Comparison of ENCODE assay signal across 14 cellular contexts in the genomic region with DNA sequence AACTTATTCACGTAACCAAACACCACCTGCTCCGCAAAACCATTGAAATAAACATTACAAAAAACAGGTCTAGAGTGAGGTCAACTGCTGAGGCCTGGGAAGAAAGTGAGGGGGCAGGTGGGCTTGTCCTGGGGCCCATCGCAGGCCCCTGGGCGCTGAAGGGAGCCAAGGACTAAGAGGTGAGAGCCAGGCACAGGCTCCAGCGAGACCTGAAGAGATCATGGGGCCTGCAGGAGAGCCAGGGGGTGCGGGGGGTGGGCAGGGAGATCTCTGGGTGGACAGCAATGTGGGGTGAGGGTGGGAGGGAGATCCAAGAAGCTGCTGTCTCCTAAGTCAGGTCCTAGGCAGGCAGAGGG. TPM values are rescaled to one million over a fixed set of nuclear protein-coding genes. Genes with fewer than 3 reads are reported as not detected.
DNase-seq lines count a peak whose midpoint lies in the region; ATAC-seq and TF ChIP-seq lines count a peak whose summit lies in the region.
"Had no signal": no experiment of that assay in that cellular context is flagged by ENCODE, and none has a peak within 500 bp of the region (broad histone marks: within the 10 kb centered on the region; RNA-seq: fewer than 3 reads in every experiment).

No MANE protein-coding gene starts in this region.

- peaks cover 45% of the 10 kb centered on the region for H3K79me2 ChIP-seq in HCT116 (ENCODE audit: insufficient read depth, low read length)
- peaks cover 63% of the 10 kb centered on the region for H3K79me2 ChIP-seq in mammary epithelial cell (ENCODE audit: insufficient read depth, low read length)
- no peaks in the 10 kb centered on the region for H3K79me2 ChIP-seq in smooth muscle cell (ENCODE audit: low read depth)

- no peaks in the 10 kb centered on the region for H4K20me1 ChIP-seq in HCT116 (ENCODE audit: insufficient read depth)
- H4K20me1 ChIP-seq in mammary epithelial cell (ENCODE audit: insufficient read depth, low read length) = no peaks in the 10 kb centered on the region
- peaks cover 12% of the 10 kb centered on the region for H4K20me1 ChIP-seq in smooth muscle cell (ENCODE audit: low read depth)

- intact Hi-C loops in HCT116 (cut with micrococcal nuclease) = loop anchor here (1.0 to 5.0 kb wide), 3 partner anchors 29 to 277 kb away; a partner anchor contains a TSS
- intact Hi-C loops in mammary epithelial cell (cut with micrococcal nuclease) = loop anchor here (1.0 to 2.0 kb wide), 2 partner anchors 30 to 205 kb away; no protein-coding TSS in a partner anchor
- intact Hi-C loops in left colon (cut with DNase I, micrococcal nuclease) = no loop called here
- intact Hi-C loops in activated CD4-positive, alpha-beta T cell treated with anti-CD3 and anti-CD28 coated beads, Interleukin-2, amount 10 ng/mL, durations not matched to agents 24 days and 14 days (cut with micrococcal nuclease) = no loop called here

- H3K27ac Mint-ChIP-seq in activated CD4-positive, alpha-beta T cell treated with anti-CD3 and anti-CD28 coated beads, Interleukin-2, amount 10 ng/mL, durations not matched to agents 24 days and 14 days = no peak overlapping the region
- H3K27ac Mint-ChIP-seq: activated naive CD4-positive, alpha-beta T cell treated with anti-CD3 and anti-CD28 coated beads, Interleukin-2, amount 50 U/mL, for 24 hours had no signal

- POLR2A ChIA-PET in HCT116 (lab: Charles Lee) = interaction anchor here (1.3 to 1.8 kb wide), 4 partner anchors 12 to 176 kb away, joined by 3 to 6 read pairs (median 6); no protein-coding TSS in a partner anchor

- H3K4me2 ChIP-seq in HCT116 (ENCODE audit: low read length) (peak overlapping the region; percentile 95), mammary epithelial cell (ENCODE audit: insufficient read depth, low read depth, low read length) (peak overlapping the region; percentile 83), smooth muscle cell (no peak overlapping the region)

- H3K36me3 Mint-ChIP-seq in activated CD4-positive, alpha-beta T cell treated with anti-CD3 and anti-CD28 coated beads, Interleukin-2, amount 10 ng/mL, durations not matched to agents 24 days and 14 days (ENCODE audit: low read depth) = peaks cover 4% of the 10 kb centered on the region
- H3K36me3 Mint-ChIP-seq: activated naive CD4-positive, alpha-beta T cell treated with anti-CD3 and anti-CD28 coated beads, Interleukin-2, amount 50 U/mL, for 24 hours had no signal

- CTCF ChIA-PET in HCT116 (lab: Charles Lee) = interaction anchor here (1.1 to 4.4 kb wide), 10 partner anchors 12 to 297 kb away, joined by 3 to 58 read pairs (median 8); a partner anchor contains a TSS
- CTCF ChIA-PET in mammary epithelial cell (lab: Charles Lee; ENCODE audit: low non-redundant PET) = interaction anchor here (0.6 kb wide), 1 partner anchor 29 kb away, joined by 4 read pairs; no protein-coding TSS in a partner anchor

- H3F3A ChIP-seq in smooth muscle cell (ENCODE audit: low read depth) = no peaks in the 10 kb centered on the region

- in situ Hi-C loops in mammary epithelial cell (cut with MboI; ENCODE audit: low sequenced_read_pairs in 2 of 2) = loop anchor here in 1 of 2 donors (25.0 kb wide), 1 partner anchor 438 kb away; no protein-coding TSS in a partner anchor

- H3K4me3 ChIP-seq in HCT116 (replicated peaks in 1 of 2; ENCODE audit: low read depth in 1 of 2, low read length in 2 of 2) = peak overlapping the region; percentile 64 to 77
- peak overlapping the region; percentile 42 to 47 (median 42) for H3K4me3 ChIP-seq in mammary epithelial cell (replicated peaks in 1 of 3; ENCODE audit: insufficient read depth in 1 of 3, low read depth in 2 of 3, low read length in 3 of 3)
- peak overlapping the region; percentile 37 for H3K4me3 ChIP-seq in smooth muscle cell

- ATAC-seq in HCT116 = no peak
- ATAC-seq in left colon = peak; percentile 3

- peaks cover 12% of the 10 kb centered on the region for H3K4me1 Mint-ChIP-seq in activated CD4-positive, alpha-beta T cell treated with anti-CD3 and anti-CD28 coated beads, Interleukin-2, amount 10 ng/mL, durations not matched to agents 24 days and 14 days

- BruUV-seq in HCT116 (replicated peaks; lab: Mats Ljungman, UMichigan) = no TSS peak
- BruUV-seq in mammary epithelial cell (replicated peaks; lab: Mats Ljungman, UMichigan) = no TSS peak

- peak overlapping the region; percentile 72 for H3K27ac ChIP-seq in HCT116 (ENCODE audit: low read depth, low read length)
- no peak overlapping the region for H3K27ac ChIP-seq in mammary epithelial cell (ENCODE audit: insufficient read depth, low read depth, low read length)
- H3K27ac ChIP-seq in smooth muscle cell (ENCODE audit: low read depth) = no peak overlapping the region

- TF ChIP-seq RAD21 in HCT116 (IDR thresholded peaks at IDR 0.05; ENCODE audit: low read depth) = no peak

- peaks cover 7 to 38% of the 10 kb centered on the region in 2 experiments; a peak in 3 of 4 replicates for H3K4me1 ChIP-seq in HCT116 (ENCODE audit: control insufficient read depth in 1 of 2, insufficient read depth in 2 of 2, low read length in 2 of 2)
- peaks cover 17% of the 10 kb centered on the region for H3K4me1 ChIP-seq in mammary epithelial cell (ENCODE audit: insufficient read depth, low read length)
- peaks cover 13% of the 10 kb centered on the region for H3K4me1 ChIP-seq in smooth muscle cell (ENCODE audit: low read depth)

- H3K27me3 ChIP-seq in HCT116 (ENCODE audit: insufficient read depth, low read length) (no peaks in the 10 kb centered on the region), mammary epithelial cell (ENCODE audit: insufficient read depth, low read length) (no peaks in the 10 kb centered on the region), smooth muscle cell (ENCODE audit: low read depth) (peaks cover 17% of the 10 kb centered on the region)

- no peak for TF ChIP-seq POLR2A in HCT116 (IDR thresholded peaks at IDR 0.05; ENCODE audit: borderline replicate concordance, extremely low read depth, insufficient read depth, insufficient read length)

- dilution Hi-C loops in mammary epithelial cell (cut with HindIII; ENCODE audit: low sequenced_read_pairs) = no loop called here

- H3K9ac ChIP-seq in HCT116 (ENCODE audit: low read length) (peak overlapping the region; percentile 90), mammary epithelial cell (ENCODE audit: insufficient read depth, low read length) (peak overlapping the region; percentile 11), smooth muscle cell (ENCODE audit: low read depth) (no peak overlapping the region)

- H3K9me3 Mint-ChIP-seq in activated CD4-positive, alpha-beta T cell treated with anti-CD3 and anti-CD28 coated beads, Interleukin-2, amount 10 ng/mL, durations not matched to agents 24 days and 14 days = no peaks in the 10 kb centered on the region
- H3K9me3 Mint-ChIP-seq: activated naive CD4-positive, alpha-beta T cell treated with anti-CD3 and anti-CD28 coated beads, Interleukin-2, amount 50 U/mL, for 24 hours; HFFc6 had no signal

- no peaks in the 10 kb centered on the region for H3K9me3 ChIP-seq in HCT116 (ENCODE audit: control insufficient read depth in 1 of 2, insufficient read depth in 1 of 2, low read depth in 1 of 2, low read length in 2 of 2)
- no peaks in the 10 kb centered on the region for H3K9me3 ChIP-seq in mammary epithelial cell (replicated peaks; ENCODE audit: insufficient read depth, low read length)
- H3K9me3 ChIP-seq in smooth muscle cell (replicated peaks; ENCODE audit: low read depth) = no peaks in the 10 kb centered on the region

- TF ChIP-seq CTCF in HCT116 (IDR thresholded peaks at IDR 0.05 in 2 of 3, conservative IDR thresholded peaks at IDR 0.05 in 1 of 3; ENCODE audit: borderline replicate concordance in 1 of 3, insufficient read depth in 1 of 3, low read depth in 2 of 3, low read length in 2 of 3) = no peak
- TF ChIP-seq CTCF in mammary epithelial cell (conservative IDR thresholded peaks at IDR 0.05 in 1 of 2, IDR thresholded peaks at IDR 0.05 in 1 of 2; ENCODE audit: extremely low read depth in 1 of 2, insufficient read depth in 1 of 2, low read depth in 1 of 2, low read length in 2 of 2) = no peak
- TF ChIP-seq CTCF in smooth muscle cell (IDR thresholded peaks at IDR 0.05; ENCODE audit: borderline replicate concordance, insufficient read depth, poor library complexity, severe bottlenecking) = no peak

- WGBS in mammary epithelial cell (ENCODE audit: low coverage, missing lambda C conversion rate) = 100% methylated on average over 4 of the region's 6 CpGs
- WGBS in smooth muscle cell (ENCODE audit: low lambda C conversion rate) = 92% methylated on average over 6 of the region's 6 CpGs

- H3K27me3 Mint-ChIP-seq in activated CD4-positive, alpha-beta T cell treated with anti-CD3 and anti-CD28 coated beads, Interleukin-2, amount 10 ng/mL, durations not matched to agents 24 days and 14 days = peaks cover 2% of the 10 kb centered on the region
- H3K27me3 Mint-ChIP-seq: activated naive CD4-positive, alpha-beta T cell treated with anti-CD3 and anti-CD28 coated beads, Interleukin-2, amount 50 U/mL, for 24 hours had no signal

- no peaks in the 10 kb centered on the region for H3K9me2 ChIP-seq in HCT116 (ENCODE audit: insufficient read depth)

- RAD21 ChIA-PET in HCT116 (lab: Charles Lee; ENCODE audit: low non-redundant PET in 1 of 2, low total read pairs in 2 of 2, uncharacterized antibody in 2 of 2, unreplicated experiment in 2 of 2) = no interaction called here

- H3K36me3 ChIP-seq in HCT116 (ENCODE audit: control insufficient read depth in 1 of 2, insufficient read depth in 2 of 2, low read length in 2 of 2) (peaks cover 3% of the 10 kb centered on the region in 2 experiments; a peak in 2 of 4 replicates), mammary epithelial cell (ENCODE audit: insufficient read depth, low read length) (no peaks in the 10 kb centered on the region), smooth muscle cell (ENCODE audit: low read depth) (no peaks in the 10 kb centered on the region)

- H2AFZ ChIP-seq in HCT116 (ENCODE audit: low read depth, low read length, poor library complexity, severe bottlenecking) = no peak overlapping the region
- H2AFZ ChIP-seq in mammary epithelial cell (ENCODE audit: low read depth, low read length) = no peak overlapping the region
- H2AFZ ChIP-seq in smooth muscle cell (ENCODE audit: low read depth) = no peak overlapping the region

- no peak overlapping the region for H3K4me3 Mint-ChIP-seq in activated CD4-positive, alpha-beta T cell treated with anti-CD3 and anti-CD28 coated beads, Interleukin-2, amount 10 ng/mL, durations not matched to agents 24 days and 14 days
- H3K4me3 Mint-ChIP-seq: activated naive CD4-positive, alpha-beta T cell treated with anti-CD3 and anti-CD28 coated beads, Interleukin-2, amount 50 U/mL, for 24 hours had no signal

- DNase-seq in HCT116 (ENCODE audit: low read depth, low spot score) (no peak), mammary epithelial cell (no peak), left colon (no peak), smooth muscle cell (lab: John Stamatoyannopoulos, UW; ENCODE audit: unreplicated experiment) (no peak), SHP77 treated with DMSO at 0.1 percent for 48 hours (lab: John Stamatoyannopoulos, UW) (no peak), NCI-H345 (lab: John Stamatoyannopoulos, UW) (no peak), NCI-H2081 treated with DMSO at 0.1 percent for 48 hours (lab: John Stamatoyannopoulos, UW) (no peak)
- no peak for DNase-seq in activated CD4-positive, alpha-beta T cell treated with anti-CD3 and anti-CD28 coated beads, Interleukin-2, amount 10 ng/mL, durations not matched to agents 24 days and 14 days
- DNase-seq: HFFc6, IMR-90, NCI-H1436 treated with DMSO at 0.1 percent for 48 hours, NCI-H69, occipital lobe had no signal

RNA-seq across cellular contexts. Expression of a gene that starts 7.9 kb away (rescaled TPM):
- total RNA-seq in HCT116 (2021; ENCODE audit: unreplicated experiment) (46.7 TPM), mammary epithelial cell (10 to 100 TPM; 24.8 to 31.3 TPM), left colon (100 to 1,000 TPM; 146 to 165 TPM), smooth muscle cell (3.0 and 3.6 TPM in 2 replicates)
- polyA plus RNA-seq in HCT116 (2012) = 32.4 and 34.4 TPM in 2 replicates
- polyA plus RNA-seq in mammary epithelial cell (18.5 TPM), smooth muscle cell (3.7 and 9.0 TPM in 2 replicates)
- polyA minus RNA-seq in mammary epithelial cell = 11.2 TPM
- 47.9 and 48.3 TPM in 2 replicates for total RNA-seq in activated CD4-positive, alpha-beta T cell treated with anti-CD3 and anti-CD28 coated beads, Interleukin-2, amount 10 ng/mL, durations not matched to agents 24 days and 14 days

Comparison
In these comparisons a context has a peak if more than half of its experiments do, and no peak if none do; other contexts are left out.
1. intact Hi-C loops: an anchor here in HCT116 (1.0 to 5.0 kb wide) and mammary epithelial cell (1.0 to 2.0 kb wide); none called in left colon and activated CD4-positive, alpha-beta T cell treated with anti-CD3 and anti-CD28 coated beads, Interleukin-2, amount 10 ng/mL, durations not matched to agents 24 days and 14 days.